19 cellular contexts compared by ENCODE assay signal in genomic region chr3:107850681-107851080, GRCh38.
DNase-seq lines count a peak whose midpoint lies in the region; ATAC-seq, FAIRE-seq and TF ChIP-seq lines count a peak whose summit lies in the region.
"Had no signal": no experiment of that assay in that cellular context is flagged by ENCODE, and none has a peak within 500 bp of the region (broad histone marks: within the 10 kb centered on the region; RNA-seq: fewer than 3 reads in every experiment).

No MANE protein-coding gene starts in this region.

- no peak for TF ChIP-seq EP300 in GM12878 (IDR thresholded peaks at IDR 0.05; ENCODE audit: borderline replicate concordance in 1 of 2, control insufficient read depth in 1 of 2, low read depth in 2 of 2, low read length in 2 of 2)

- no peak for TF ChIP-seq RAD21 in GM12878 (IDR thresholded peaks at IDR 0.05; ENCODE audit: insufficient read depth, low read depth, low read length)

- no peak overlapping the region for H2AFZ ChIP-seq in GM12878 (ENCODE audit: control insufficient read depth, low read depth, low read length)

- peak; percentile 91 for ATAC-seq in GM18858 (IDR thresholded peaks at IDR 0.05; ENCODE audit: unreplicated experiment)
- peak; percentile 75 for ATAC-seq in GM21529 (IDR thresholded peaks at IDR 0.05; ENCODE audit: unreplicated experiment)
- peak; percentile 79 for ATAC-seq in HG03354 (IDR thresholded peaks at IDR 0.05; ENCODE audit: poor library complexity, severe bottlenecking, unreplicated experiment)
- peak; percentile 72 for ATAC-seq in GM12878
- ATAC-seq in activated naive CD4-positive, alpha-beta T cell treated with anti-CD3 and anti-CD28 coated beads, Interleukin-2, amount 50 U/mL, for 72 hours = no peak
- ATAC-seq: activated CD8-positive, alpha-beta T cell treated with anti-CD3 and anti-CD28 coated beads for 36 hours had no signal

- CTCF ChIA-PET in GM12878 (lab: Yijun Ruan, JAX) = no interaction called here

- no peak for TF ChIP-seq POLR2A in GM12878 (IDR thresholded peaks at IDR 0.05; ENCODE audit: low read depth, low read length)

- no TSS peak for BruUV-seq in GM12878 (replicated peaks; lab: Mats Ljungman, UMichigan)

- RAD21 ChIA-PET in GM12878 (lab: Charles Lee; ENCODE audit: unreplicated experiment) = interaction anchor here (0.7 kb wide), 1 partner anchor 275 kb away, joined by 4 read pairs; no protein-coding TSS in a partner anchor

- no peak overlapping the region for H3K4me2 ChIP-seq in GM12878 (ENCODE audit: control insufficient read depth, insufficient read depth)
- H3K4me2 ChIP-seq: SK-N-SH, smooth muscle cell had no signal

- H3K9ac ChIP-seq in GM12878 (ENCODE audit: control insufficient read depth, insufficient read depth, low read length) = no peak overlapping the region
- no peak overlapping the region for H3K9ac ChIP-seq in kidney (ENCODE audit: low read length in 2 of 2)
- H3K9ac ChIP-seq: SK-N-SH had no signal

- SMC1A ChIA-PET in GM12878 (lab: Charles Lee; ENCODE audit: uncharacterized antibody, unreplicated experiment) = interaction anchor here (0.9 kb wide), 1 partner anchor 303 kb away, joined by 3 read pairs; no protein-coding TSS in a partner anchor

- intact Hi-C loops in GM12878 (cut with micrococcal nuclease; ENCODE audit: unreplicated experiment) = loop anchor here (10.0 kb wide), 2 partner anchors 274 to 616 kb away; no protein-coding TSS in a partner anchor
- intact Hi-C loops in kidney (cut with DNase I) = no loop called here

- no peak overlapping the region for H3K27ac Mint-ChIP-seq in immature natural killer cell
- H3K27ac Mint-ChIP-seq in activated naive CD4-positive, alpha-beta T cell treated with anti-CD3 and anti-CD28 coated beads, Interleukin-2, amount 50 U/mL, for 72 hours = no peak overlapping the region
- H3K27ac Mint-ChIP-seq: activated CD8-positive, alpha-beta T cell treated with anti-CD3 and anti-CD28 coated beads for 36 hours; stimulated activated naive CD8-positive, alpha-beta T cell treated with anti-CD3 and anti-CD28 coated beads, Interleukin-15, Interleukin-2, amounts not matched to agents 100 ng/mL and 50 ng/mL, for 24 hours had no signal

- POLR2A ChIA-PET in GM12878 (lab: Charles Lee) = interaction anchor here (0.7 kb wide), 1 partner anchor 223 kb away, joined by 6 read pairs; no protein-coding TSS in a partner anchor

- H3K36me3 ChIP-seq in GM12878 (ENCODE audit: control insufficient read depth in 2 of 2, insufficient read depth in 2 of 2, low read length in 1 of 2) (no peaks in the 10 kb centered on the region), kidney (ENCODE audit: control insufficient read depth in 1 of 2, insufficient read depth in 2 of 2, low read length in 2 of 2) (no peaks in the 10 kb centered on the region)
- H3K36me3 ChIP-seq: ascending aorta, BE2C, uterus had no signal

- H3K4me1 ChIP-seq in GM12878 (ENCODE audit: control insufficient read depth, insufficient read depth, low read length) = no peaks in the 10 kb centered on the region; the same call in 1 of the 2 replicates
- peaks cover 0 to 5% of the 10 kb centered on the region in 2 donors for H3K4me1 ChIP-seq in kidney (ENCODE audit: control insufficient read depth in 1 of 2, insufficient read depth in 1 of 2, low read depth in 1 of 2, low read length in 2 of 2)
- H3K4me1 ChIP-seq: ascending aorta, BE2C, uterus had no signal

- no peaks in the 10 kb centered on the region for H3K9me3 Mint-ChIP-seq in immature natural killer cell
- H3K9me3 Mint-ChIP-seq in activated naive CD4-positive, alpha-beta T cell treated with anti-CD3 and anti-CD28 coated beads, Interleukin-2, amount 50 U/mL, for 72 hours = peaks cover 0 to 10% of the 10 kb centered on the region in 2 donors

- H3K4me1 Mint-ChIP-seq in immature natural killer cell = no peaks in the 10 kb centered on the region

- H3K4me3 Mint-ChIP-seq in immature natural killer cell = no peak overlapping the region
- H3K4me3 Mint-ChIP-seq: activated CD8-positive, alpha-beta T cell treated with anti-CD3 and anti-CD28 coated beads for 36 hours; stimulated activated naive CD8-positive, alpha-beta T cell treated with anti-CD3 and anti-CD28 coated beads, Interleukin-15, Interleukin-2, amounts not matched to agents 100 ng/mL and 50 ng/mL, for 24 hours had no signal

- TF ChIP-seq CTCF in GM12878 (IDR thresholded peaks at IDR 0.05 in 2 of 3, conservative IDR thresholded peaks at IDR 0.05 in 1 of 3; ENCODE audit: control insufficient read depth in 2 of 3, extremely low read depth in 1 of 3, insufficient read depth in 1 of 3, low read depth in 3 of 3, low read length in 3 of 3) (no peak), kidney (IDR thresholded peaks at IDR 0.05; ENCODE audit: borderline replicate concordance, extremely low read depth, insufficient read depth) (no peak)

- H3K27me3 Mint-ChIP-seq in immature natural killer cell (ENCODE audit: low read depth in 3 of 3) = peaks cover 4 to 6% (median 6%) of the 10 kb centered on the region in 3 donors

- H3K36me3 Mint-ChIP-seq in immature natural killer cell = peaks cover 0 to 5% (median 0%) of the 10 kb centered on the region in 3 donors
- peaks cover 0 to 5% of the 10 kb centered on the region in 2 donors for H3K36me3 Mint-ChIP-seq in activated naive CD4-positive, alpha-beta T cell treated with anti-CD3 and anti-CD28 coated beads, Interleukin-2, amount 50 U/mL, for 72 hours

- in situ Hi-C loops in GM12878 (cut with MboI) = no loop called here

- H4K20me1 ChIP-seq in GM12878 (ENCODE audit: control insufficient read depth, insufficient read depth) = no peaks in the 10 kb centered on the region

- FAIRE-seq in GM12878 (lab: Jason Lieb, UNC) (no peak), kidney (lab: Jason Lieb, UNC) (no peak)
- FAIRE-seq: colon, frontal cortex, H54 had no signal

- no peaks in the 10 kb centered on the region; a peak in 1 of 4 replicates for H3K27me3 ChIP-seq in GM12878 (replicated peaks in 1 of 2; ENCODE audit: control insufficient read depth in 2 of 2, insufficient read depth in 2 of 2, low read length in 1 of 2)
- H3K27me3 ChIP-seq: ascending aorta, BE2C, uterus had no signal

- H3K4me3 ChIP-seq in GM12878 (no peak overlapping the region), kidney (ENCODE audit: low read length in 2 of 2) (no peak overlapping the region)
- H3K4me3 ChIP-seq: ascending aorta, smooth muscle cell, uterus had no signal

- no peaks in the 10 kb centered on the region for H3K79me2 ChIP-seq in GM12878 (ENCODE audit: control insufficient read depth, insufficient read depth, low read length)

- WGBS in GM12878 (ENCODE audit: insufficient coverage, insufficient replicate concordance, low lambda C conversion rate, missing lambda C conversion rate) = 3% methylated on average over 2 of the region's 2 CpGs

- H3K9me3 ChIP-seq in GM12878 (replicated peaks; ENCODE audit: control insufficient read depth, insufficient read depth, low read length) (no peaks in the 10 kb centered on the region), kidney (ENCODE audit: control insufficient read depth in 1 of 2, low read length in 2 of 2) (no peaks in the 10 kb centered on the region)
- H3K9me3 ChIP-seq: ascending aorta, BE2C, SK-N-SH, uterus had no signal

- H3K27ac ChIP-seq in GM12878 (ENCODE audit: control insufficient read depth, insufficient read depth) (no peak overlapping the region), kidney (ENCODE audit: low read depth in 2 of 2, low read length in 2 of 2) (no peak overlapping the region)
- H3K27ac ChIP-seq: ascending aorta, uterus had no signal

- DNase-seq in GM12878 (ENCODE audit: low read depth, low spot score) (no peak), kidney (no peak), immature natural killer cell (no peak)
- DNase-seq in activated naive CD4-positive, alpha-beta T cell treated with anti-CD3 and anti-CD28 coated beads, Interleukin-2, amount 50 U/mL, for 72 hours (ENCODE audit: low spot score in 2 of 2) = no peak
- DNase-seq: activated CD8-positive, alpha-beta T cell treated with anti-CD3 and anti-CD28 coated beads for 36 hours; activated effector memory CD4-positive, alpha-beta T cell treated with Interleukin-2 at 50 U/mL for 16 hours; BE2C; posterior cingulate gyrus; SK-N-SH; uterus had no signal

TF ChIP-seq in GM12878, 131 proteins besides CTCF, POLR2A, EP300 and RAD21 (continues in another document):
- TF ChIP-seq IRF4 (IDR thresholded peaks at IDR 0.05; ENCODE audit: low read depth, low read length) (peak; percentile 29; the same call in 1 of the 2 replicates), JUNB (IDR thresholded peaks at IDR 0.05) (peak; percentile 75), BHLHE40 (IDR thresholded peaks at IDR 0.05; ENCODE audit: borderline replicate concordance in 1 of 2, low read depth in 2 of 2, low read length in 1 of 2) (no peak), ETV6 (conservative IDR thresholded peaks at IDR 0.05 in 1 of 2, IDR thresholded peaks at IDR 0.05 in 1 of 2; ENCODE audit: borderline replicate concordance in 1 of 2, low read depth in 1 of 2) (peak in 1 of 2 experiments; percentile 76; a peak in 2 of 4 replicates), NFIC (IDR thresholded peaks at IDR 0.05; ENCODE audit: low read depth, low read length) (peak; percentile 50; the same call in 1 of the 2 replicates), PKNOX1 (IDR thresholded peaks at IDR 0.05) (peak; percentile 61), PAX5 (IDR thresholded peaks at IDR 0.05; ENCODE audit: borderline replicate concordance, low read depth, low read length) (0 out of 2 replicates have a peak, but pooled peaks have one; percentile 15), SMAD1 (IDR thresholded peaks at IDR 0.05; ENCODE audit: low read depth, partially characterized antibody) (no peak), ATF2 (IDR thresholded peaks at IDR 0.05; ENCODE audit: low read length) (peak; percentile 58), RUNX3 (IDR thresholded peaks at IDR 0.05; ENCODE audit: low read length) (0 out of 2 replicates have a peak, but pooled peaks have one; percentile 14)

Comparison
In these comparisons a context has a peak if more than half of its experiments do, and no peak if none do; other contexts are left out.
1. ATAC-seq: peak in GM18858 (single experiment), GM21529 (single experiment), HG03354 (single experiment) and GM12878 (single experiment); none in activated naive CD4-positive, alpha-beta T cell treated with anti-CD3 and anti-CD28 coated beads, Interleukin-2, amount 50 U/mL, for 72 hours (0 of 2).